ENCODE assay signal across 10 cellular contexts in the genomic region with DNA sequence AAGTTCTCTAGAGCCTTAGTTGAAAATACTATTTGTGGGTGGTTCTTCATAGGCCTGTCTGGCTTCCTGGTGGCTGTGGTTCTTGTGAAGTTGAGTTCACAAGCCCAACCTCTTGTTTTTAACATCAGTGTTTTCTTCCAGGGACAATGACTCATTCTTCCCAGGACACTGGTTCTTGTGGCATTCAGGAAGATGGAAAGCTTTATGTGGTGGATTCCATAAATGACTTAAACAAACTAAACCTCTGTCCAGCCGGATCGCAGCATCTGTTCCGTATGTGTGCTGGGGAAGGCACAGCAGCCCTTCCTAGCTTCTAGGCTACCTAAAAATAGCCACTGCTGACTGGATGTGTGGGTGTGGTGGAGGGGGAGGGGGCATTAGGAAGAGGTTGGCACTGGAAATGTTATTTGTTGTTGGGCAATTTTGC. TPM values are rescaled to one million over a fixed set of nuclear protein-coding genes. Genes with fewer than 3 reads are reported as not detected.
A peak's percentile ranks its signal among the peaks of the same experiment; 100 is the strongest.
DNase-seq lines count a peak whose midpoint lies in the region; ATAC-seq, FAIRE-seq and TF ChIP-seq lines count a peak whose summit lies in the region.
"Had no signal": no experiment of that assay in that cellular context is flagged by ENCODE, and none has a peak within 500 bp of the region (broad histone marks: within the 10 kb centered on the region; RNA-seq: fewer than 3 reads in every experiment).

No MANE protein-coding gene starts in this region.

- in situ Hi-C loops in GM13977 (cut with MboI; ENCODE audit: low pct_unique_long_range_greater_than_20kb, low sequenced_read_pairs, unreplicated experiment): loop anchor here (25.0 kb wide), 1 partner anchor 722 kb away; no protein-coding TSS in a partner anchor

- H3K4me1 ChIP-seq in breast epithelium (no peaks in the 10 kb centered on the region), kidney (ENCODE audit: control insufficient read depth in 1 of 2, insufficient read depth in 1 of 2, low read depth in 1 of 2, low read length in 2 of 2) (peaks cover 0 to 7% of the 10 kb centered on the region in 2 donors), urinary bladder (ENCODE audit: insufficient read depth) (peaks cover 2% of the 10 kb centered on the region)

- H3K36me3 ChIP-seq in breast epithelium (no peaks in the 10 kb centered on the region), kidney (ENCODE audit: control insufficient read depth in 1 of 2, insufficient read depth in 2 of 2, low read length in 2 of 2) (no peaks in the 10 kb centered on the region), urinary bladder (ENCODE audit: insufficient read depth) (no peaks in the 10 kb centered on the region)

- FAIRE-seq in kidney (lab: Jason Lieb, UNC): no peak
- FAIRE-seq: A204.1 had no signal

- TF ChIP-seq CTCF in breast epithelium (IDR thresholded peaks at IDR 0.05) (no peak), kidney (IDR thresholded peaks at IDR 0.05; ENCODE audit: borderline replicate concordance, extremely low read depth, insufficient read depth) (no peak), GM13977 (IDR thresholded peaks at IDR 0.05; ENCODE audit: extremely low read depth, insufficient read depth, missing control alignments) (no peak)

- H3K27me3 ChIP-seq in breast epithelium: no peaks in the 10 kb centered on the region

- WGBS in urinary bladder: 24% methylated on average over 3 of the region's 3 CpGs

- DNase-seq in SIG-M5 treated with dmso at 0.1 percent for 504 hours (lab: John Stamatoyannopoulos, UW; ENCODE audit: unreplicated experiment) (peak; percentile 26), SIG-M5 (lab: John Stamatoyannopoulos, UW) (no peak), breast epithelium (ENCODE audit: low spot score in 2 of 2) (peak in 1 of 2 donors; percentile 40), kidney (peak; percentile 66), GM13977 (ENCODE audit: low spot score) (no peak), germinal center (ENCODE audit: low spot score) (no peak)
- DNase-seq: NK-92 treated with Interleukin-12 subunit alpha and Interleukin-12 subunit beta, amount 100 ng/mL, for 24 hours had no signal

- H3K27ac ChIP-seq in breast epithelium: peak overlapping the region; percentile 73
- no peak overlapping the region for H3K27ac ChIP-seq in kidney (ENCODE audit: low read depth in 2 of 2, low read length in 2 of 2)
- H3K27ac ChIP-seq in urinary bladder (ENCODE audit: low read depth): peak overlapping the region; percentile 70

- no peak for TF ChIP-seq POLR2A in breast epithelium (IDR thresholded peaks at IDR 0.05)

- no peak overlapping the region for H3K9ac ChIP-seq in kidney (ENCODE audit: low read length in 2 of 2)

- no peak for ATAC-seq in GM21381 (IDR thresholded peaks at IDR 0.05; ENCODE audit: unreplicated experiment)

- H3K4me3 ChIP-seq in breast epithelium (peak overlapping the region in 1 of 3 donors; percentile 18), kidney (ENCODE audit: low read length in 2 of 2) (no peak overlapping the region), urinary bladder (ENCODE audit: low read depth, low read length) (no peak overlapping the region)

- intact Hi-C loops in breast epithelium (cut with DNase I; ENCODE audit: low total_unique reads): no loop called here
- intact Hi-C loops in kidney (cut with DNase I): no loop called here

- H3K9me3 ChIP-seq in breast epithelium: no peaks in the 10 kb centered on the region
- no peaks in the 10 kb centered on the region for H3K9me3 ChIP-seq in kidney (ENCODE audit: control insufficient read depth in 1 of 2, low read length in 2 of 2)

RNA-seq across cellular contexts. Expression of gene LSMEM1, which starts 3.9 kb away (rescaled TPM):
- total RNA-seq in breast epithelium (1 to 10 TPM; 2.3 to 3.6 (median 2.9) TPM), kidney (2.1 TPM), urinary bladder (2.0 TPM)
- polyA plus RNA-seq in kidney (ENCODE audit: insufficient read depth, low read depth, low replicate concordance) (1.8 TPM), urinary bladder (0.79 TPM)

RNA-seq across cellular contexts. Expression of gene IFRD1, which starts 34.4 kb away (rescaled TPM):
- total RNA-seq in breast epithelium: 100 to 1,000 TPM in 1 of 3 donors, 10 to 100 TPM in 2; 82.7 to 146 (median 91.8) TPM
- 31.5 TPM for total RNA-seq in kidney
- 24.1 TPM for polyA plus RNA-seq in kidney (ENCODE audit: insufficient read depth, low read depth, low replicate concordance)
- total RNA-seq in urinary bladder: 49.0 TPM
- polyA plus RNA-seq in urinary bladder: 30.8 TPM

Comparison
In these comparisons a context has a peak if more than half of its experiments do, and no peak if none do; other contexts are left out.
1. DNase-seq: peak in SIG-M5 treated with dmso at 0.1 percent for 504 hours (single experiment) and kidney (single experiment); none in SIG-M5 (single experiment), GM13977 (single experiment) and germinal center (single experiment).
2. H3K27ac ChIP-seq: peak in breast epithelium (2 of 2) and urinary bladder (single experiment); none in kidney (0 of 2).